9 cellular contexts compared by ENCODE assay signal in genomic region chr17:57121308-57122042, GRCh38. TPM values are rescaled to one million over a fixed set of nuclear protein-coding genes. Genes with fewer than 3 reads are reported as not detected.
A peak's percentile ranks its signal among the peaks of the same experiment; 100 is the strongest.
DNase-seq lines count a peak whose midpoint lies in the region; ATAC-seq and TF ChIP-seq lines count a peak whose summit lies in the region.
"Had no signal": no experiment of that assay in that cellular context is flagged by ENCODE, and none has a peak within 500 bp of the region (broad histone marks: within the 10 kb centered on the region; RNA-seq: fewer than 3 reads in every experiment).

No MANE protein-coding gene starts in this region.

- H3K4me1 Mint-ChIP-seq in glutamatergic neuron (ENCODE audit: low read depth, unreplicated experiment) = peaks cover 2% of the 10 kb centered on the region

- DNase-seq in AG04450 (ENCODE audit: low read depth, low spot score) = no peak
- DNase-seq in glutamatergic neuron = peak; percentile 77
- DNase-seq in superior temporal gyrus (ENCODE audit: extremely low spot score) = peak; percentile 63
- no peak for DNase-seq in activated CD4-positive, alpha-beta T cell treated with anti-CD3 and anti-CD28 coated beads for 4 hours
- DNase-seq in mucosa of gallbladder (ENCODE audit: low spot score) = no peak

- H3K27me3 ChIP-seq in AG04450 (ENCODE audit: control insufficient read depth, insufficient read depth, low read length) = no peaks in the 10 kb centered on the region

- H3K36me3 Mint-ChIP-seq in glutamatergic neuron (ENCODE audit: unreplicated experiment) = peaks cover 8% of the 10 kb centered on the region

- H3K27ac Mint-ChIP-seq in glutamatergic neuron (ENCODE audit: unreplicated experiment) = no peak overlapping the region
- H3K27ac Mint-ChIP-seq: stimulated activated naive CD8-positive, alpha-beta T cell treated with anti-CD3 and anti-CD28 coated beads, Interleukin-15, Interleukin-2, amounts not matched to agents 100 ng/mL and 50 ng/mL, for 24 hours had no signal

- no peak overlapping the region for H3K27ac ChIP-seq in AG04450 (ENCODE audit: low read depth, low read length)

- no peak overlapping the region for H3K4me3 Mint-ChIP-seq in glutamatergic neuron (ENCODE audit: unreplicated experiment)
- H3K4me3 Mint-ChIP-seq: stimulated activated naive CD8-positive, alpha-beta T cell treated with anti-CD3 and anti-CD28 coated beads, Interleukin-15, Interleukin-2, amounts not matched to agents 100 ng/mL and 50 ng/mL, for 24 hours had no signal

- CTCF ChIA-PET in AG04450 (lab: Charles Lee) = interaction anchor here (0.6 to 5.4 kb wide), 16 partner anchors 8 to 1244 kb away, joined by 3 to 39 read pairs (median 3); no protein-coding TSS in a partner anchor

- ATAC-seq in SK-N-SH treated with all-trans-retinoic acid at 6 μM for 48 hours (peak; percentile 92), esophagus mucosa (no peak)

- peaks cover 1% of the 10 kb centered on the region for H3K27me3 Mint-ChIP-seq in glutamatergic neuron (ENCODE audit: unreplicated experiment)
- H3K27me3 Mint-ChIP-seq: stimulated activated naive CD8-positive, alpha-beta T cell treated with anti-CD3 and anti-CD28 coated beads, Interleukin-15, Interleukin-2, amounts not matched to agents 100 ng/mL and 50 ng/mL, for 24 hours had no signal

- TF ChIP-seq CTCF in AG04450 (IDR thresholded peaks at IDR 0.05; ENCODE audit: low read depth, low read length) (peak; percentile 77), GM12874 (IDR thresholded peaks at IDR 0.05; ENCODE audit: insufficient read depth, low read depth, low read length) (peak; percentile 34; the same call in 1 of the 2 replicates), glutamatergic neuron (IDR thresholded peaks at IDR 0.05; ENCODE audit: partially characterized antibody, unreplicated experiment) (peak; percentile 51)

- no peaks in the 10 kb centered on the region for H3K9me3 ChIP-seq in AG04450 (ENCODE audit: control insufficient read depth, insufficient read depth, low read length)

- POLR2A ChIA-PET in AG04450 (lab: Yijun Ruan, JAX) = interaction anchor here (0.6 kb wide), 1 partner anchor 11 kb away, joined by 4 read pairs; no protein-coding TSS in a partner anchor

- H3K4me3 ChIP-seq in AG04450 (ENCODE audit: low read depth, low read length) = no peak overlapping the region

- no peaks in the 10 kb centered on the region for H3K9me3 Mint-ChIP-seq in glutamatergic neuron (ENCODE audit: unreplicated experiment)
- H3K9me3 Mint-ChIP-seq: stimulated activated naive CD8-positive, alpha-beta T cell treated with anti-CD3 and anti-CD28 coated beads, Interleukin-15, Interleukin-2, amounts not matched to agents 100 ng/mL and 50 ng/mL, for 24 hours had no signal

TF ChIP-seq in SK-N-SH treated with all-trans-retinoic acid at 6 μM for 48 hours, 23 proteins besides CTCF, POLR2A, EP300 and RAD21:
- TF ChIP-seq OSR1 (CRISPR knock-in tag; IDR thresholded peaks at IDR 0.05) (no peak), ZNF70 (CRISPR knock-in tag; IDR thresholded peaks at IDR 0.05) (no peak), ISL1 (CRISPR knock-in tag; IDR thresholded peaks at IDR 0.05) (no peak), ZNF8 (CRISPR knock-in tag; IDR thresholded peaks at IDR 0.05) (no peak), TOX (CRISPR knock-in tag; IDR thresholded peaks at IDR 0.05; ENCODE audit: borderline replicate concordance) (no peak), RARB (CRISPR knock-in tag; IDR thresholded peaks at IDR 0.05) (no peak), CSRNP3 (CRISPR knock-in tag; IDR thresholded peaks at IDR 0.05) (no peak), TCF4 (CRISPR knock-in tag; IDR thresholded peaks at IDR 0.05; ENCODE audit: borderline replicate concordance) (no peak), ZFP3 (CRISPR knock-in tag; IDR thresholded peaks at IDR 0.05) (no peak), PATZ1 (CRISPR knock-in tag; IDR thresholded peaks at IDR 0.05; ENCODE audit: borderline replicate concordance) (no peak), TSHZ2 (CRISPR knock-in tag; IDR thresholded peaks at IDR 0.05) (no peak), BACH2 (CRISPR knock-in tag; IDR thresholded peaks at IDR 0.05; ENCODE audit: borderline replicate concordance) (no peak), ESRRG (CRISPR knock-in tag; IDR thresholded peaks at IDR 0.05) (no peak), CSDC2 (CRISPR knock-in tag; IDR thresholded peaks at IDR 0.05) (no peak), SNAI2 (CRISPR knock-in tag; IDR thresholded peaks at IDR 0.05) (no peak)

RNA-seq across cellular contexts. Expression of gene AKAP1, which starts 36.4 kb away (rescaled TPM):
- polyA plus RNA-seq in AG04450 (2011; rRNA removed) = 6.5 and 12.4 TPM in 2 replicates
- polyA minus RNA-seq in AG04450 (2011; rRNA and poly(A)+ RNA removed) = 15.3 and 19.7 TPM in 2 replicates
- 35.6 TPM for total RNA-seq in glutamatergic neuron (ENCODE audit: unreplicated experiment)
- total RNA-seq in mucosa of gallbladder = 67.5 TPM
- total RNA-seq in esophagus mucosa = 29.9 TPM

Comparison
In these comparisons a context has a peak if more than half of its experiments do, and no peak if none do; other contexts are left out.
1. DNase-seq: peak in glutamatergic neuron (single experiment) and superior temporal gyrus (single experiment); none in AG04450 (single experiment), activated CD4-positive, alpha-beta T cell treated with anti-CD3 and anti-CD28 coated beads for 4 hours (0 of 2) and mucosa of gallbladder (single experiment).
2. Peak in every context shown above with its lines, with median percentiles within 50 percentile points of each other: CTCF ChIP-seq.